In the genomic region with DNA sequence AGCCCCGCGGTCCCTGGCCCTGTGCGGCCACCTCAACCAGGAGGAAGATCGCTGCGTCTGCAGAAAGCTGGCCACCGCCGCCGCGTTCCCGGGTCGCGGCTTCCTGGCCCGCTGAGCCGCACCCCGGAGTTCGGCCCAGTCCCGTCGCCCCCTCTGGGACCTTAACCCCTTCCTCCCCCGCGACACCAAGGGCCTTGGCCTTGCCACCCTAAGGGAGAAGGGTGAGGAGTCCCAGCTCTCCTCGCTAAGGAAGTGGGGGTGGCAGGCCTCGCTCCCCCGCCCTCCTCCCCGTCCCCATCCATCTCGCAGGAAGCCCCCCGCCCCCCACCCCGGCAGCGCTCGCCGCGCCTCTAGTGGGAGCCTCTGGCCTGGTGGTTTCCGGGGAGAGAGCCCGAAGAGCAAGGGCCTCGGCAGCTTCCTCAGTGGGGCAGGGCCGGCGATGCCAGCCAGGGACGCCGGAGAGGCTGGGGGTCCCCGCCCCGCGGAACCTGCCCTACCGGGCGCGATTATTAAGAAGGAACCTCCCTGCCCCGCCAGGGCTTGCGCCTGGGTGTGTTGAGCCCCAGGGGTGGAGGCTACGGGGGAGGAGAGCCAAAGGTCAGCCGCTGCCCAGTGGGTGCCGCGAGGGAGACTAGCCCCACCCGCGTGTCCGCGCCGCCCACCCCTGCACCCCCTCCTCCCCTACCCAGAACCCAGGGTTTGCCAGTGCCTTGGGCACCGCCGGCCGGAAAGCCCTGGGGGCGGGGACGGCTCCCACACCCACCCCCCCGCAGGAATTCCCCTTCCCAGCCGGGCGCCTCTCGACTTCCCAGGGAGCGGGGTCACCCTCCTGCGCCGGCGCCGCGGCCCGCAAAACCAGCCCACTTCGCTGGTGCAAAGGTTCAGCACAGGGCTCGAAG, we compare ENCODE assay signal across 1 cellular context.
TF ChIP-seq lines count a peak whose summit lies in the region.

No MANE protein-coding gene starts in this region.

TF ChIP-seq in HepG2, 621 proteins besides CTCF, POLR2A, EP300 and RAD21 (continued from another document and continues in another):
- TF ChIP-seq, protein P1, sequence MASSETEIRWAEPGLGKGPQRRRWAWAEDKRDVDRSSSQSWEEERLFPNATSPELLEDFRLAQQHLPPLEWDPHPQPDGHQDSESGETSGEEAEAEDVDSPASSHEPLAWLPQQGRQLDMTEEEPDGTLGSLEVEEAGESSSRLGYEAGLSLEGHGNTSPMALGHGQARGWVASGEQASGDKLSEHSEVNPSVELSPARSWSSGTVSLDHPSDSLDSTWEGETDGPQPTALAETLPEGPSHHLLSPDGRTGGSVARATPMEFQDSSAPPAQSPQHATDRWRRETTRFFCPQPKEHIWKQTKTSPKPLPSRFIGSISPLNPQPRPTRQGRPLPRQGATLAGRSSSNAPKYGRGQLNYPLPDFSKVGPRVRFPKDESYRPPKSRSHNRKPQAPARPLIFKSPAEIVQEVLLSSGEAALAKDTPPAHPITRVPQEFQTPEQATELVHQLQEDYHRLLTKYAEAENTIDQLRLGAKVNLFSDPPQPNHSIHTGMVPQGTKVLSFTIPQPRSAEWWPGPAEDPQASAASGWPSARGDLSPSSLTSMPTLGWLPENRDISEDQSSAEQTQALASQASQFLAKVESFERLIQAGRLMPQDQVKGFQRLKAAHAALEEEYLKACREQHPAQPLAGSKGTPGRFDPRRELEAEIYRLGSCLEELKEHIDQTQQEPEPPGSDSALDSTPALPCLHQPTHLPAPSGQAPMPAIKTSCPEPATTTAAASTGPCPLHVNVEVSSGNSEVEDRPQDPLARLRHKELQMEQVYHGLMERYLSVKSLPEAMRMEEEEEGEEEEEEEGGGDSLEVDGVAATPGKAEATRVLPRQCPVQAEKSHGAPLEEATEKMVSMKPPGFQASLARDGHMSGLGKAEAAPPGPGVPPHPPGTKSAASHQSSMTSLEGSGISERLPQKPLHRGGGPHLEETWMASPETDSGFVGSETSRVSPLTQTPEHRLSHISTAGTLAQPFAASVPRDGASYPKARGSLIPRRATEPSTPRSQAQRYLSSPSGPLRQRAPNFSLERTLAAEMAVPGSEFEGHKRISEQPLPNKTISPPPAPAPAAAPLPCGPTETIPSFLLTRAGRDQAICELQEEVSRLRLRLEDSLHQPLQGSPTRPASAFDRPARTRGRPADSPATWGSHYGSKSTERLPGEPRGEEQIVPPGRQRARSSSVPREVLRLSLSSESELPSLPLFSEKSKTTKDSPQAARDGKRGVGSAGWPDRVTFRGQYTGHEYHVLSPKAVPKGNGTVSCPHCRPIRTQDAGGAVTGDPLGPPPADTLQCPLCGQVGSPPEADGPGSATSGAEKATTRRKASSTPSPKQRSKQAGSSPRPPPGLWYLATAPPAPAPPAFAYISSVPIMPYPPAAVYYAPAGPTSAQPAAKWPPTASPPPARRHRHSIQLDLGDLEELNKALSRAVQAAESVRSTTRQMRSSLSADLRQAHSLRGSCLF (CRISPR knock-in tag; IDR thresholded peaks at IDR 0.05; ENCODE audit: borderline replicate concordance) = 0 out of 2 replicates have a peak, but pooled peaks have one; percentile 43
- 0 out of 2 replicates have a peak, but pooled peaks have one; percentile 45 for TF ChIP-seq KLF6 (CRISPR knock-in tag; IDR thresholded peaks at IDR 0.05)
- TF ChIP-seq ZSCAN21 (CRISPR knock-in tag; IDR thresholded peaks at IDR 0.05; ENCODE audit: borderline replicate concordance) = no peak; the same call in none of the 2 replicates
- TF ChIP-seq ZFP82 (CRISPR knock-in tag; IDR thresholded peaks at IDR 0.05; ENCODE audit: borderline replicate concordance) = peak; percentile 89; the same call in 1 of the 2 replicates
- TF ChIP-seq SSRP1 (CRISPR knock-in tag; IDR thresholded peaks at IDR 0.05) = peak; percentile 14; the same call in 1 of the 2 replicates
- TF ChIP-seq, protein P2, sequence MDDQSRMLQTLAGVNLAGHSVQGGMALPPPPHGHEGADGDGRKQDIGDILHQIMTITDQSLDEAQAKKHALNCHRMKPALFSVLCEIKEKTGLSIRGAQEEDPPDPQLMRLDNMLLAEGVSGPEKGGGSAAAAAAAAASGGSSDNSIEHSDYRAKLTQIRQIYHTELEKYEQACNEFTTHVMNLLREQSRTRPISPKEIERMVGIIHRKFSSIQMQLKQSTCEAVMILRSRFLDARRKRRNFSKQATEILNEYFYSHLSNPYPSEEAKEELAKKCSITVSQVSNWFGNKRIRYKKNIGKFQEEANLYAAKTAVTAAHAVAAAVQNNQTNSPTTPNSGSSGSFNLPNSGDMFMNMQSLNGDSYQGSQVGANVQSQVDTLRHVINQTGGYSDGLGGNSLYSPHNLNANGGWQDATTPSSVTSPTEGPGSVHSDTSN (CRISPR knock-in tag; IDR thresholded peaks at IDR 0.05; ENCODE audit: borderline replicate concordance) = 0 out of 2 replicates have a peak, but pooled peaks have one; percentile 63
- TF ChIP-seq ZNF75D (CRISPR knock-in tag; IDR thresholded peaks at IDR 0.05; ENCODE audit: borderline replicate concordance) = no peak
- TF ChIP-seq HNRNPLL (IDR thresholded peaks at IDR 0.05; ENCODE audit: low read depth, low read length, poor library complexity, severe bottlenecking) = peak; percentile 76
- TF ChIP-seq KAT8 (CRISPR knock-in tag; IDR thresholded peaks at IDR 0.05) = peak; percentile 11; the same call in 1 of the 2 replicates
- peak; percentile 67; the same call in 1 of the 2 replicates for TF ChIP-seq ZNF563 (CRISPR knock-in tag; IDR thresholded peaks at IDR 0.05)
- TF ChIP-seq, protein P3, sequence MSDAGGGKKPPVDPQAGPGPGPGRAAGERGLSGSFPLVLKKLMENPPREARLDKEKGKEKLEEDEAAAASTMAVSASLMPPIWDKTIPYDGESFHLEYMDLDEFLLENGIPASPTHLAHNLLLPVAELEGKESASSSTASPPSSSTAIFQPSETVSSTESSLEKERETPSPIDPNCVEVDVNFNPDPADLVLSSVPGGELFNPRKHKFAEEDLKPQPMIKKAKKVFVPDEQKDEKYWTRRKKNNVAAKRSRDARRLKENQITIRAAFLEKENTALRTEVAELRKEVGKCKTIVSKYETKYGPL (CRISPR knock-in tag; IDR thresholded peaks at IDR 0.05) = peak; percentile 53; the same call in 1 of the 2 replicates
- TF ChIP-seq ZBTB1 (CRISPR knock-in tag; IDR thresholded peaks at IDR 0.05; ENCODE audit: borderline replicate concordance) = no peak; the same call in 1 of the 2 replicates
- 0 out of 2 replicates have a peak, but pooled peaks have one; percentile 25 for TF ChIP-seq ZNF350 (CRISPR knock-in tag; IDR thresholded peaks at IDR 0.05; ENCODE audit: borderline replicate concordance, low read depth)
- 0 out of 2 replicates have a peak, but pooled peaks have one; percentile 38 for TF ChIP-seq ZNF549 (CRISPR knock-in tag; IDR thresholded peaks at IDR 0.05)
- TF ChIP-seq, protein P4, sequence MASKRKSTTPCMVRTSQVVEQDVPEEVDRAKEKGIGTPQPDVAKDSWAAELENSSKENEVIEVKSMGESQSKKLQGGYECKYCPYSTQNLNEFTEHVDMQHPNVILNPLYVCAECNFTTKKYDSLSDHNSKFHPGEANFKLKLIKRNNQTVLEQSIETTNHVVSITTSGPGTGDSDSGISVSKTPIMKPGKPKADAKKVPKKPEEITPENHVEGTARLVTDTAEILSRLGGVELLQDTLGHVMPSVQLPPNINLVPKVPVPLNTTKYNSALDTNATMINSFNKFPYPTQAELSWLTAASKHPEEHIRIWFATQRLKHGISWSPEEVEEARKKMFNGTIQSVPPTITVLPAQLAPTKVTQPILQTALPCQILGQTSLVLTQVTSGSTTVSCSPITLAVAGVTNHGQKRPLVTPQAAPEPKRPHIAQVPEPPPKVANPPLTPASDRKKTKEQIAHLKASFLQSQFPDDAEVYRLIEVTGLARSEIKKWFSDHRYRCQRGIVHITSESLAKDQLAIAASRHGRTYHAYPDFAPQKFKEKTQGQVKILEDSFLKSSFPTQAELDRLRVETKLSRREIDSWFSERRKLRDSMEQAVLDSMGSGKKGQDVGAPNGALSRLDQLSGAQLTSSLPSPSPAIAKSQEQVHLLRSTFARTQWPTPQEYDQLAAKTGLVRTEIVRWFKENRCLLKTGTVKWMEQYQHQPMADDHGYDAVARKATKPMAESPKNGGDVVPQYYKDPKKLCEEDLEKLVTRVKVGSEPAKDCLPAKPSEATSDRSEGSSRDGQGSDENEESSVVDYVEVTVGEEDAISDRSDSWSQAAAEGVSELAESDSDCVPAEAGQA (IDR thresholded peaks at IDR 0.05; ENCODE audit: low read depth) = no peak; the same call in 1 of the 2 replicates
- TF ChIP-seq, protein P4 (CRISPR knock-in tag; IDR thresholded peaks at IDR 0.05; ENCODE audit: borderline replicate concordance) = 0 out of 2 replicates have a peak, but pooled peaks have one; percentile 69
- peak; percentile 56 for TF ChIP-seq ASH2L (IDR thresholded peaks at IDR 0.05; ENCODE audit: insufficient read length, low read depth, low read length)
- TF ChIP-seq, protein P5, sequence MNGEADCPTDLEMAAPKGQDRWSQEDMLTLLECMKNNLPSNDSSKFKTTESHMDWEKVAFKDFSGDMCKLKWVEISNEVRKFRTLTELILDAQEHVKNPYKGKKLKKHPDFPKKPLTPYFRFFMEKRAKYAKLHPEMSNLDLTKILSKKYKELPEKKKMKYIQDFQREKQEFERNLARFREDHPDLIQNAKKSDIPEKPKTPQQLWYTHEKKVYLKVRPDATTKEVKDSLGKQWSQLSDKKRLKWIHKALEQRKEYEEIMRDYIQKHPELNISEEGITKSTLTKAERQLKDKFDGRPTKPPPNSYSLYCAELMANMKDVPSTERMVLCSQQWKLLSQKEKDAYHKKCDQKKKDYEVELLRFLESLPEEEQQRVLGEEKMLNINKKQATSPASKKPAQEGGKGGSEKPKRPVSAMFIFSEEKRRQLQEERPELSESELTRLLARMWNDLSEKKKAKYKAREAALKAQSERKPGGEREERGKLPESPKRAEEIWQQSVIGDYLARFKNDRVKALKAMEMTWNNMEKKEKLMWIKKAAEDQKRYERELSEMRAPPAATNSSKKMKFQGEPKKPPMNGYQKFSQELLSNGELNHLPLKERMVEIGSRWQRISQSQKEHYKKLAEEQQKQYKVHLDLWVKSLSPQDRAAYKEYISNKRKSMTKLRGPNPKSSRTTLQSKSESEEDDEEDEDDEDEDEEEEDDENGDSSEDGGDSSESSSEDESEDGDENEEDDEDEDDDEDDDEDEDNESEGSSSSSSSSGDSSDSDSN (CRISPR knock-in tag; IDR thresholded peaks at IDR 0.05) = peak; percentile 15; the same call in 1 of the 2 replicates
- TF ChIP-seq, protein P6, sequence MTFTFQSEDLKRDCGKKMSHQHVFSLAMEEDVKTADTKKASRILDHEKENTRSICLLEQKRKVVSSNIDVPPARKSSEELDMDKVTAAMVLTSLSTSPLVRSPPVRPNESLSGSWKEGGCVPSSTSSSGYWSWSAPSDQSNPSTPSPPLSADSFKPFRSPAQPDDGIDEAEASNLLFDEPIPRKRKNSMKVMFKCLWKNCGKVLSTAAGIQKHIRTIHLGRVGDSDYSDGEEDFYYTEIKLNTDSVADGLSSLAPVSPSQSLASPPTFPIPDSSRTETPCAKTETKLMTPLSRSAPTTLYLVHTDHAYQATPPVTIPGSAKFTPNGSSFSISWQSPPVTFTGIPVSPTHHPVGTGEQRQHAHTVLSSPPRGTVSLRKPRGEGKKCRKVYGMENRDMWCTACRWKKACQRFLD (CRISPR knock-in tag; IDR thresholded peaks at IDR 0.05; ENCODE audit: borderline replicate concordance) = peak; percentile 76; the same call in 1 of the 2 replicates
- peak; percentile 72; the same call in 1 of the 2 replicates for TF ChIP-seq ZNF136 (CRISPR knock-in tag; IDR thresholded peaks at IDR 0.05; ENCODE audit: low read depth)
- TF ChIP-seq, protein P7, sequence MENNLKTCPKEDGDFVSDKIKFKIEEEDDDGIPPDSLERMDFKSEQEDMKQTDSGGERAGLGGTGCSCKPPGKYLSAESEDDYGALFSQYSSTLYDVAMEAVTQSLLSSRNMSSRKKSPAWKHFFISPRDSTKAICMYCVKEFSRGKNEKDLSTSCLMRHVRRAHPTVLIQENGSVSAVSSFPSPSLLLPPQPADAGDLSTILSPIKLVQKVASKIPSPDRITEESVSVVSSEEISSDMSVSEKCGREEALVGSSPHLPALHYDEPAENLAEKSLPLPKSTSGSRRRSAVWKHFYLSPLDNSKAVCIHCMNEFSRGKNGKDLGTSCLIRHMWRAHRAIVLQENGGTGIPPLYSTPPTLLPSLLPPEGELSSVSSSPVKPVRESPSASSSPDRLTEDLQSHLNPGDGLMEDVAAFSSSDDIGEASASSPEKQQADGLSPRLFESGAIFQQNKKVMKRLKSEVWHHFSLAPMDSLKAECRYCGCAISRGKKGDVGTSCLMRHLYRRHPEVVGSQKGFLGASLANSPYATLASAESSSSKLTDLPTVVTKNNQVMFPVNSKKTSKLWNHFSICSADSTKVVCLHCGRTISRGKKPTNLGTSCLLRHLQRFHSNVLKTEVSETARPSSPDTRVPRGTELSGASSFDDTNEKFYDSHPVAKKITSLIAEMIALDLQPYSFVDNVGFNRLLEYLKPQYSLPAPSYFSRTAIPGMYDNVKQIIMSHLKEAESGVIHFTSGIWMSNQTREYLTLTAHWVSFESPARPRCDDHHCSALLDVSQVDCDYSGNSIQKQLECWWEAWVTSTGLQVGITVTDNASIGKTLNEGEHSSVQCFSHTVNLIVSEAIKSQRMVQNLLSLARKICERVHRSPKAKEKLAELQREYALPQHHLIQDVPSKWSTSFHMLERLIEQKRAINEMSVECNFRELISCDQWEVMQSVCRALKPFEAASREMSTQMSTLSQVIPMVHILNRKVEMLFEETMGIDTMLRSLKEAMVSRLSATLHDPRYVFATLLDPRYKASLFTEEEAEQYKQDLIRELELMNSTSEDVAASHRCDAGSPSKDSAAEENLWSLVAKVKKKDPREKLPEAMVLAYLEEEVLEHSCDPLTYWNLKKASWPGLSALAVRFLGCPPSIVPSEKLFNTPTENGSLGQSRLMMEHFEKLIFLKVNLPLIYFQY (CRISPR knock-in tag; IDR thresholded peaks at IDR 0.05; ENCODE audit: borderline replicate concordance) = peak; percentile 90
